ENCODE assay signal across 19 cellular contexts in genomic region chr1:66090863-66091457, GRCh38.
DNase-seq lines count a peak whose midpoint lies in the region; ATAC-seq, FAIRE-seq and TF ChIP-seq lines count a peak whose summit lies in the region.
"Had no signal": no experiment of that assay in that cellular context is flagged by ENCODE, and none has a peak within 500 bp of the region (broad histone marks: within the 10 kb centered on the region; RNA-seq: fewer than 3 reads in every experiment).

No MANE protein-coding gene starts in this region.

- peaks cover 20% of the 10 kb centered on the region for H3K4me1 Mint-ChIP-seq in brain
- peaks cover 0 to 9% (median 8%) of the 10 kb centered on the region in 4 donors for H3K4me1 Mint-ChIP-seq in naive thymus-derived CD8-positive, alpha-beta T cell

- peaks cover 0 to 3% (median 0%) of the 10 kb centered on the region in 5 experiments for H3K9me3 Mint-ChIP-seq in brain
- no peaks in the 10 kb centered on the region for H3K9me3 Mint-ChIP-seq in naive thymus-derived CD8-positive, alpha-beta T cell

- in situ Hi-C loops in ACHN (cut with HindIII; ENCODE audit: low pct_ligation_motif_present, low pct_unique_long_range_greater_than_20kb, low sequenced_read_pairs) = no loop called here

- H3K36me3 ChIP-seq in pancreas = no peaks in the 10 kb centered on the region

- no peaks in the 10 kb centered on the region for H3K9me3 ChIP-seq in pancreas

- peak overlapping the region; percentile 19 to 87 (median 66) for H3K27ac Mint-ChIP-seq in brain
- H3K27ac Mint-ChIP-seq in naive thymus-derived CD8-positive, alpha-beta T cell = peak overlapping the region in 3 of 10 donors; percentile 11 to 56 (median 22)
- H3K27ac Mint-ChIP-seq: CD8-positive, alpha-beta memory T cell had no signal

- DNase-seq in Daoy (ENCODE audit: low read depth) (peak; percentile 12), LHCN-M2 (ENCODE audit: low read depth) (peak; percentile 45), pancreas (no peak), ACHN (no peak)
- DNase-seq in naive thymus-derived CD8-positive, alpha-beta T cell = peak in 7 of 10 donors; percentile 0 to 74 (median 50)
- DNase-seq: activated CD4-positive, alpha-beta T cell treated with anti-CD3 and anti-CD28 coated beads, Interleukin-2, amount 50 U/mL, for 1 hour; activated T-cell treated with anti-CD3 and anti-CD28 coated beads, Interleukin-2, amount 50 U/mL, for 48 hours; mesenchymal stem cell; NCI-H146; SIG-M5; stimulated activated CD4-positive, alpha-beta T cell treated with anti-CD3 and anti-CD28 coated beads, Interleukin-2, amount 100 ng/mL, for 48 hours had no signal

- no peak overlapping the region for H3K27ac ChIP-seq in pancreas
- H3K27ac ChIP-seq: epithelial cell of prostate had no signal

- TF ChIP-seq CTCF in brain (conservative IDR thresholded peaks at IDR 0.05) (no peak), pancreas (IDR thresholded peaks at IDR 0.05) (no peak)

- H3K4me3 Mint-ChIP-seq in brain = peak overlapping the region in 3 of 5 experiments; percentile 12 to 60 (median 31)
- H3K4me3 Mint-ChIP-seq in naive thymus-derived CD8-positive, alpha-beta T cell = no peak overlapping the region
- H3K4me3 Mint-ChIP-seq: CD8-positive, alpha-beta memory T cell had no signal

- no peaks in the 10 kb centered on the region for H3K27me3 Mint-ChIP-seq in brain
- peaks cover 0 to 2% (median 0%) of the 10 kb centered on the region in 5 donors for H3K27me3 Mint-ChIP-seq in naive thymus-derived CD8-positive, alpha-beta T cell

- H3K4me3 ChIP-seq in pancreas = no peak overlapping the region
- H3K4me3 ChIP-seq: GM12878 had no signal

- no peaks in the 10 kb centered on the region for H3K4me1 ChIP-seq in pancreas

- POLR2A ChIA-PET in naive thymus-derived CD8-positive, alpha-beta T cell (lab: Charles Lee) = no interaction called here

- peaks cover 4% of the 10 kb centered on the region for H3K36me3 Mint-ChIP-seq in brain
- H3K36me3 Mint-ChIP-seq in naive thymus-derived CD8-positive, alpha-beta T cell = no peaks in the 10 kb centered on the region
- H3K36me3 Mint-ChIP-seq: CD8-positive, alpha-beta memory T cell had no signal

- H3K27me3 ChIP-seq in pancreas = no peaks in the 10 kb centered on the region

- ATAC-seq in naive thymus-derived CD8-positive, alpha-beta T cell = peak; percentile 84 to 89
- ATAC-seq in HG03045 (IDR thresholded peaks at IDR 0.05; ENCODE audit: unreplicated experiment) (no peak), pancreas (no peak)
- ATAC-seq: GM12878, sciatic nerve had no signal

- intact Hi-C loops in pancreas (cut with DNase I) = no loop called here

- 55 to 60% methylated on average over 6 of the region's 6 CpGs for WGBS in pancreas, 2 donors

- FAIRE-seq in pancreas (lab: Jason Lieb, UNC) = no peak
- FAIRE-seq: colon, GM12878, islet of Langerhans had no signal

Comparison
In these comparisons a context has a peak if more than half of its experiments do, and no peak if none do; other contexts are left out.
1. DNase-seq: peak in Daoy (single experiment), LHCN-M2 (single experiment) and naive thymus-derived CD8-positive, alpha-beta T cell (7 of 10); none in pancreas (0 of 6) and ACHN (single experiment).
2. H3K4me3 Mint-ChIP-seq: peak in brain (3 of 5); none in naive thymus-derived CD8-positive, alpha-beta T cell (0 of 10).
3. ATAC-seq: peak in naive thymus-derived CD8-positive, alpha-beta T cell (2 of 2); none in HG03045 (single experiment) and pancreas (0 of 4).